In the genomic region with DNA sequence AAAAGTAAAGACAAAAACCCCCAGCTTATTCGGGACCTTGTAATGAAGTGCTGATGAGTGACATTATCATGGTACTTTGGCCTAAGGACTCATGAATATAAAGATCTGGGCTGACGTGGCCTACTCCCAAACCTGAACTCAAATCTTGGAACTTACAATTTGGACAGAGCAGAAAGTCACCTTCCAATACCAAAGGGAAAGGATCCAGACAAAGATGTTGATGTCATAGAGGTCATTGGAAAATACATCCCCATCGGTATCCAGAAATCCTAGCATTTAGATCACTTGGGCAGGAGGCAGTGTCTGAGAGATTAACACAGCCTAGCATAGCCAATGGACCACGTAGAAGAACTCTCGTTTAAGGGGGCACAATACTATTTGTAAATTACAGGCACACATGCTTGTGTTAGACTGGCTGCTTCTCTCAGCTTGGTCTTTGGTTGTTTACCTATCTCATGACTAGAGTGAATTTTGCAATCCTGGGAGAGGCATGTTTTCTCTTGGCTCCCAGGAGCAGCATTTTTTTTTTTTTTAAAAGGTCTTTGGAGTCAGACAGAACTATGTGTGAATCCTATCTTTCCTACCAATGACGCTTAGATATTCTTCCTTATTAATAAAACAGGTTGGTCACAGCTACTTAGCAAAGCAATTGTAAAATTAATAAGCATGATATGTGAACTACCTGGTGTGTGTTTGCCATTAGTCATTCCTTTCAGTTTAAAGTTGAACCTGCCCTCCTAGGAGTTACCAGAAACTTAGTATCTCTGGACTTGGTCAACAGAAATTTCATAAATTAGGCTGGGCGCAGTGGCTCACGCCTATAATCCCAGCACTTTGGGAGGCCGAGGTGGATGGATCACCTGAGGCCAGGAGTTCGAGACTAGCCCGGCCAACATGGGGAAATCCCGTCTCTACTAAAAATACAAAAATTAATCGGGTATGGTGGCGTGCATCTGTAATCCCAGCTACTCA, we compare ENCODE assay signal across 32 cellular contexts. TPM values are rescaled to one million over a fixed set of nuclear protein-coding genes. Genes with fewer than 3 reads are reported as not detected.
DNase-seq lines count a peak whose midpoint lies in the region; ATAC-seq, FAIRE-seq and TF ChIP-seq lines count a peak whose summit lies in the region.
"Had no signal": no experiment of that assay in that cellular context is flagged by ENCODE, and none has a peak within 500 bp of the region (broad histone marks: within the 10 kb centered on the region; RNA-seq: fewer than 3 reads in every experiment).

No MANE protein-coding gene starts in this region.

- H3K27me3 ChIP-seq in bronchial epithelial cell (ENCODE audit: control insufficient read depth, insufficient read depth, low read length): no peaks in the 10 kb centered on the region
- H3K27me3 ChIP-seq in left lung: no peaks in the 10 kb centered on the region
- H3K27me3 ChIP-seq in MM.1S (replicated peaks; ENCODE audit: insufficient read depth, low read length): no peaks in the 10 kb centered on the region
- H3K27me3 ChIP-seq: BLaER1, MG63, right atrium auricular region, vagina had no signal

- H3K9ac ChIP-seq in MM.1S (ENCODE audit: low read length): no peak overlapping the region
- H3K9ac ChIP-seq: BLaER1, SK-N-SH had no signal

- H3K4me2 ChIP-seq in MM.1S (ENCODE audit: low read depth, low read length): no peak overlapping the region
- H3K4me2 ChIP-seq: BLaER1, SK-N-SH had no signal

- intact Hi-C loops in left lung (cut with DNase I): no loop called here

- peak overlapping the region; percentile 60 for H3K27ac Mint-ChIP-seq in HFFc6
- H3K27ac Mint-ChIP-seq: activated naive CD4-positive, alpha-beta T cell treated with anti-CD3 and anti-CD28 coated beads, Interleukin-2, amount 10 ng/mL, durations not matched to agents 7 days and 5 days; activated T-cell treated with anti-CD3 and anti-CD28 coated beads, Interleukin-2, amount 50 U/mL, for 72 hours; endodermal cell; IgD-negative memory B cell; naive thymus-derived CD4-positive, alpha-beta T cell; T-helper 2 cell treated with Interferon-gamma antibody and Interleukin-4, amounts not matched to agents 5 μg/mL and 100 μg/mL, for 36 hours had no signal

- no peak overlapping the region for H3K27ac ChIP-seq in left lung
- H3K27ac ChIP-seq in MM.1S (ENCODE audit: low read length): no peak overlapping the region
- H3K27ac ChIP-seq: BLaER1, HL-60, right atrium auricular region, RWPE1, thoracic aorta, vagina had no signal

- H3K9me2 ChIP-seq in MM.1S (replicated peaks; ENCODE audit: insufficient read depth, low read length): no peaks in the 10 kb centered on the region
- H3K9me2 ChIP-seq: SK-N-SH had no signal

- ATAC-seq in left lung (peak; percentile 13), omental fat pad (ENCODE audit: low FRiP score) (no peak)
- ATAC-seq: activated T-cell treated with anti-CD3 and anti-CD28 coated beads, Interleukin-2, amount 50 U/mL, for 72 hours; naive thymus-derived CD4-positive, alpha-beta T cell; stimulated activated naive CD8-positive, alpha-beta T cell treated with anti-CD3 and anti-CD28 coated beads, Interleukin-15, Interleukin-2, amounts not matched to agents 100 U/mL and 50 U/mL, for 24 hours had no signal

- FAIRE-seq in bronchial epithelial cell (lab: Jason Lieb, UNC): no peak

- H3K4me3 ChIP-seq in bronchial epithelial cell (ENCODE audit: low read depth, low read length): no peak overlapping the region
- no peak overlapping the region for H3K4me3 ChIP-seq in left lung
- no peak overlapping the region for H3K4me3 ChIP-seq in MM.1S (ENCODE audit: low read length)
- H3K4me3 ChIP-seq: BLaER1, HAP-1, MG63, right atrium auricular region, thoracic aorta, vagina had no signal

- TF ChIP-seq CTCF in HFFc6 (IDR thresholded peaks at IDR 0.05): no peak
- no peak for TF ChIP-seq CTCF in bronchial epithelial cell (IDR thresholded peaks at IDR 0.05; ENCODE audit: insufficient read depth, low read length, severe bottlenecking)
- no peak for TF ChIP-seq CTCF in left lung (IDR thresholded peaks at IDR 0.05)
- TF ChIP-seq CTCF in MM.1S (IDR thresholded peaks at IDR 0.05; ENCODE audit: low read length): no peak
- no peak for TF ChIP-seq CTCF in omental fat pad (IDR thresholded peaks at IDR 0.05)

- H3K9me3 Mint-ChIP-seq in HFFc6: peaks cover 7% of the 10 kb centered on the region
- H3K9me3 Mint-ChIP-seq: activated naive CD4-positive, alpha-beta T cell treated with anti-CD3 and anti-CD28 coated beads, Interleukin-2, amount 10 ng/mL, durations not matched to agents 7 days and 5 days; activated T-cell treated with anti-CD3 and anti-CD28 coated beads, Interleukin-2, amount 50 U/mL, for 72 hours; T-helper 2 cell treated with Interferon-gamma antibody and Interleukin-4, amounts not matched to agents 5 μg/mL and 100 μg/mL, for 36 hours had no signal

- no peaks in the 10 kb centered on the region for H3F3A ChIP-seq in MM.1S (ENCODE audit: insufficient read depth, low read length)

- in situ Hi-C loops in ACHN (cut with HindIII; ENCODE audit: low pct_ligation_motif_present, low pct_unique_long_range_greater_than_20kb, low sequenced_read_pairs): no loop called here

- no peak overlapping the region for H2AFZ ChIP-seq in MM.1S (ENCODE audit: low read length)

- H3K36me3 ChIP-seq in bronchial epithelial cell (ENCODE audit: control insufficient read depth, insufficient read depth, low read length): no peaks in the 10 kb centered on the region
- H3K36me3 ChIP-seq in left lung: no peaks in the 10 kb centered on the region
- no peaks in the 10 kb centered on the region for H3K36me3 ChIP-seq in MM.1S (replicated peaks; ENCODE audit: insufficient read depth, low read length)
- H3K36me3 ChIP-seq: BLaER1, HAP-1, MG63, right atrium auricular region, thoracic aorta, vagina had no signal

- H3K4me1 ChIP-seq in left lung (no peaks in the 10 kb centered on the region), MM.1S (ENCODE audit: low read length) (no peaks in the 10 kb centered on the region)
- H3K4me1 ChIP-seq: BLaER1, HAP-1, right atrium auricular region, vagina had no signal

- H3K36me3 Mint-ChIP-seq in HFFc6 (ENCODE audit: low read depth): peaks cover 12% of the 10 kb centered on the region
- H3K36me3 Mint-ChIP-seq: activated naive CD4-positive, alpha-beta T cell treated with anti-CD3 and anti-CD28 coated beads, Interleukin-2, amount 10 ng/mL, durations not matched to agents 7 days and 5 days; IgD-negative memory B cell had no signal

- no peaks in the 10 kb centered on the region for H4K20me1 ChIP-seq in MM.1S (ENCODE audit: insufficient read depth, low read length)
- H4K20me1 ChIP-seq: BLaER1 had no signal

- H3K27me3 Mint-ChIP-seq in HFFc6 (ENCODE audit: insufficient read depth): no peaks in the 10 kb centered on the region; the same call in 1 of the 2 replicates

- H3K4me3 Mint-ChIP-seq in HFFc6: no peak overlapping the region
- H3K4me3 Mint-ChIP-seq: activated naive CD4-positive, alpha-beta T cell treated with anti-CD3 and anti-CD28 coated beads, Interleukin-2, amount 10 ng/mL, durations not matched to agents 7 days and 5 days; activated T-cell treated with anti-CD3 and anti-CD28 coated beads, Interleukin-2, amount 50 U/mL, for 72 hours; endodermal cell; naive thymus-derived CD4-positive, alpha-beta T cell; T-helper 2 cell treated with Interferon-gamma antibody and Interleukin-4, amounts not matched to agents 5 μg/mL and 100 μg/mL, for 36 hours had no signal

- H3K79me2 ChIP-seq in MM.1S (ENCODE audit: low read length): no peaks in the 10 kb centered on the region

- peak; percentile 18 for DNase-seq in ACHN
- no peak for DNase-seq in HFFc6
- DNase-seq in bronchial epithelial cell (ENCODE audit: low read depth): peak; percentile 30
- DNase-seq in left lung: no peak
- no peak for DNase-seq in NCI-H524 (lab: John Stamatoyannopoulos, UW)
- no peak for DNase-seq in MM.1S
- no peak for DNase-seq in activated naive CD4-positive, alpha-beta T cell treated with Interleukin-2 at 50 U/mL for 16 hours
- DNase-seq in omental fat pad (ENCODE audit: low spot score): no peak
- DNase-seq: activated CD4-positive, alpha-beta T cell treated with anti-CD3 and anti-CD28 coated beads for 4 hours; activated naive CD4-positive, alpha-beta T cell treated with anti-CD3 and anti-CD28 coated beads, Interleukin-2, amount 10 ng/mL, durations not matched to agents 7 days and 5 days; activated T-cell treated with anti-CD3 and anti-CD28 coated beads, Interleukin-2, amount 50 U/mL, for 72 hours; amygdala; caudate nucleus; endodermal cell; left cardiac atrium; MG63; naive thymus-derived CD4-positive, alpha-beta T cell; NCI-H1436 treated with DMSO at 0.1 percent for 48 hours; NCI-H2107; NCI-H526 treated with DMSO at 0.1 percent for 48 hours; occipital lobe; SK-N-SH; stimulated activated naive CD8-positive, alpha-beta T cell treated with anti-CD3 and anti-CD28 coated beads, Interleukin-15, Interleukin-2, amounts not matched to agents 100 U/mL and 50 U/mL, for 24 hours had no signal

- no peaks in the 10 kb centered on the region for H3K9me3 ChIP-seq in left lung
- no peaks in the 10 kb centered on the region for H3K9me3 ChIP-seq in MM.1S (replicated peaks; ENCODE audit: insufficient read depth, low read length)
- H3K9me3 ChIP-seq: BLaER1, HAP-1, MG63, right atrium auricular region, SK-N-SH, thoracic aorta, vagina had no signal

- H3K4me1 Mint-ChIP-seq in HFFc6 (ENCODE audit: low read depth): peaks cover 72% of the 10 kb centered on the region
- H3K4me1 Mint-ChIP-seq: activated naive CD4-positive, alpha-beta T cell treated with anti-CD3 and anti-CD28 coated beads, Interleukin-2, amount 10 ng/mL, durations not matched to agents 7 days and 5 days; endodermal cell; IgD-negative memory B cell; naive thymus-derived CD4-positive, alpha-beta T cell had no signal

RNA-seq across cellular contexts. Expression of a gene that starts 27.8 kb away (rescaled TPM):
- 10 to 100 TPM; 61.7 to 78.9 (median 68.1) TPM for total RNA-seq in HFFc6 (2021; fragmentation: NEBNext Ultra II Directional; extraction: Animal tissue kit (Norgen Biotek cat#: 25700))
- 25.3 and 56.6 TPM in 2 replicates for total RNA-seq in bronchial epithelial cell
- total RNA-seq in left lung: 10 to 100 TPM; 37.7 to 48.0 TPM
- total RNA-seq in omental fat pad: 10 to 100 TPM; 16.0 to 21.5 (median 18.9) TPM

RNA-seq across cellular contexts. Expression of a gene that starts 31.4 kb away (rescaled TPM):
- 1 to 10 TPM; 2.8 to 8.4 (median 6.6) TPM for total RNA-seq in HFFc6 (2021; fragmentation: NEBNext Ultra II Directional; extraction: Animal tissue kit (Norgen Biotek cat#: 25700))
- total RNA-seq in bronchial epithelial cell: under 0.01 TPM in 2 replicates
- total RNA-seq in left lung: under 1 TPM; 0.16 to 0.93 TPM
- total RNA-seq in omental fat pad: 1 to 10 TPM in 1 of 4 donors, under 1 TPM in 3; 0.50 to 1.3 (median 0.81) TPM

Comparison
In these comparisons a context has a peak if more than half of its experiments do, and no peak if none do; other contexts are left out.
1. DNase-seq: peak in ACHN (single experiment) and bronchial epithelial cell (single experiment); none in HFFc6 (single experiment), left lung (0 of 2), NCI-H524 (0 of 2), MM.1S (single experiment), activated naive CD4-positive, alpha-beta T cell treated with Interleukin-2 at 50 U/mL for 16 hours (single experiment) and omental fat pad (single experiment).